Comparison of ENCODE assay signal across 31 cellular contexts in genomic region chr3:197742795-197743194, GRCh38.
"Had no signal": no experiment of that assay in that cellular context is flagged by ENCODE, and none has a peak within 500 bp of the region (broad histone marks: within the 10 kb centered on the region; RNA-seq: fewer than 3 reads in every experiment).

No MANE protein-coding gene starts in this region.

- H3K4me2 ChIP-seq: neural progenitor cell, smooth muscle cell had no signal

- H3K4me1 ChIP-seq: neural progenitor cell, parathyroid adenoma, uterus had no signal

- H3K27ac ChIP-seq: neural progenitor cell, parathyroid adenoma, psoas muscle, skin epidermis, spleen, suprapubic skin, testis, tibial artery, transverse colon, upper lobe of right lung, uterus had no signal

- H3K36me3 ChIP-seq: neural progenitor cell, spleen, suprapubic skin, tibial artery, transverse colon, upper lobe of right lung, uterus had no signal

- H3K79me2 ChIP-seq: parathyroid adenoma had no signal

- H3K27me3 Mint-ChIP-seq: naive B cell; naive thymus-derived CD8-positive, alpha-beta T cell; natural killer cell treated with Interleukin-12 subunit alpha and Interleukin-12 subunit beta and Interleukin-15 and Interleukin-18, amount 100 ng/mL, for 72 hours; stimulated activated memory B cell treated with anti-CD40 and anti-IgM and Interleukin-4, amounts not matched to agents 10 μg/mL and 1 μg/mL and 100 μg/mL, for 72 hours; stimulated activated naive CD8-positive, alpha-beta T cell treated with anti-CD3 and anti-CD28 coated beads, Interleukin-15, amount 100 ng/mL, for 72 hours; type B pancreatic cell had no signal

- H3K4me3 ChIP-seq: neural progenitor cell, psoas muscle, skin epidermis, smooth muscle cell, spleen, suprapubic skin, testis, tibial artery, transverse colon, upper lobe of right lung, uterus had no signal

- H3K9me3 ChIP-seq: psoas muscle, spleen, suprapubic skin, testis, tibial artery, transverse colon, upper lobe of right lung, uterus had no signal

- H3K9ac ChIP-seq: neural progenitor cell, parathyroid adenoma had no signal

- H3K27me3 ChIP-seq: neural progenitor cell, spleen, suprapubic skin, testis, tibial artery, transverse colon, upper lobe of right lung, uterus had no signal

- H3K9me3 Mint-ChIP-seq: naive B cell; naive thymus-derived CD8-positive, alpha-beta T cell; natural killer cell treated with Interleukin-12 subunit alpha and Interleukin-12 subunit beta and Interleukin-15 and Interleukin-18, amount 100 ng/mL, for 72 hours; stimulated activated memory B cell treated with anti-CD40 and anti-IgM and Interleukin-4, amounts not matched to agents 10 μg/mL and 1 μg/mL and 100 μg/mL, for 72 hours; stimulated activated naive CD8-positive, alpha-beta T cell treated with anti-CD3 and anti-CD28 coated beads, Interleukin-15, amount 100 ng/mL, for 72 hours; type B pancreatic cell had no signal

- DNase-seq: naive B cell; naive thymus-derived CD8-positive, alpha-beta T cell; occipital lobe; posterior cingulate gyrus; psoas muscle; right cardiac atrium; spleen; stimulated activated CD4-positive, alpha-beta T cell treated with anti-CD3 and anti-CD28 coated beads, Interleukin-12 subunit alpha, Interleukin-12 subunit beta, amount 100 ng/mL, for 4 hours; stimulated activated CD4-positive, alpha-beta T cell treated with anti-CD3 and anti-CD28 coated beads, Interleukin-1b, Interleukin-23, amount 100 ng/mL, for 48 hours; stimulated activated CD4-positive, alpha-beta T cell treated with anti-CD3 and anti-CD28 coated beads, Interleukin-4, amount 100 ng/mL, for 1 hour; stimulated activated CD4-positive, alpha-beta T cell treated with anti-CD3 and anti-CD28 coated beads, Interleukin-4, amount 100 ng/mL, for 4 hours; stimulated activated CD8-positive, alpha-beta memory T cell treated with anti-CD3 and anti-CD28 coated beads, Interleukin-4, amount 100 ng/mL, for 48 hours; stimulated activated naive CD4-positive, alpha-beta T cell; stimulated activated naive CD8-positive, alpha-beta T cell treated with anti-CD3 and anti-CD28 coated beads, Interleukin-15, amount 100 ng/mL, for 72 hours; stimulated activated naive CD8-positive, alpha-beta T cell treated with anti-CD3 and anti-CD28 coated beads, Interleukin-15, Interleukin-2, amounts not matched to agents 100 U/mL and 50 U/mL, for 24 hours; substantia nigra; testis; tibial artery; transverse colon; upper lobe of right lung; uterus had no signal

- H3K36me3 Mint-ChIP-seq: naive B cell; naive thymus-derived CD8-positive, alpha-beta T cell; natural killer cell treated with Interleukin-12 subunit alpha and Interleukin-12 subunit beta and Interleukin-15 and Interleukin-18, amount 100 ng/mL, for 72 hours; neural progenitor cell; type B pancreatic cell had no signal

- H3K27ac Mint-ChIP-seq: naive B cell; natural killer cell treated with Interleukin-12 subunit alpha and Interleukin-12 subunit beta and Interleukin-15 and Interleukin-18, amount 100 ng/mL, for 72 hours; neural progenitor cell; progenitor cell of endocrine pancreas; stimulated activated memory B cell treated with anti-CD40 and anti-IgM and Interleukin-4, amounts not matched to agents 10 μg/mL and 1 μg/mL and 100 μg/mL, for 72 hours; stimulated activated naive CD8-positive, alpha-beta T cell treated with anti-CD3 and anti-CD28 coated beads, Interleukin-15, amount 100 ng/mL, for 72 hours; type B pancreatic cell had no signal

- H3K4me3 Mint-ChIP-seq: naive thymus-derived CD8-positive, alpha-beta T cell; natural killer cell treated with Interleukin-12 subunit alpha and Interleukin-12 subunit beta and Interleukin-15 and Interleukin-18, amount 100 ng/mL, for 72 hours; neural progenitor cell; stimulated activated memory B cell treated with anti-CD40 and anti-IgM and Interleukin-4, amounts not matched to agents 10 μg/mL and 1 μg/mL and 100 μg/mL, for 72 hours; stimulated activated naive CD8-positive, alpha-beta T cell treated with anti-CD3 and anti-CD28 coated beads, Interleukin-15, amount 100 ng/mL, for 72 hours; type B pancreatic cell had no signal

- ATAC-seq: naive thymus-derived CD8-positive, alpha-beta T cell; natural killer cell treated with Interleukin-12 subunit alpha and Interleukin-12 subunit beta and Interleukin-15 and Interleukin-18, amount 100 ng/mL, for 72 hours; psoas muscle; right cardiac atrium; sciatic nerve; stimulated activated memory B cell treated with anti-CD40 and anti-IgM and Interleukin-4, amounts not matched to agents 10 μg/mL and 1 μg/mL and 100 μg/mL, for 72 hours; stimulated activated naive CD8-positive, alpha-beta T cell treated with anti-CD3 and anti-CD28 coated beads, Interleukin-15, amount 100 ng/mL, for 72 hours; stimulated activated naive CD8-positive, alpha-beta T cell treated with anti-CD3 and anti-CD28 coated beads, Interleukin-15, Interleukin-2, amounts not matched to agents 100 U/mL and 50 U/mL, for 24 hours; upper lobe of right lung had no signal
